ENCODE assay signal across 13 cellular contexts in genomic region chr1:208225954-208226937, GRCh38. TPM values are rescaled to one million over a fixed set of nuclear protein-coding genes. Genes with fewer than 3 reads are reported as not detected.
DNase-seq lines count a peak whose midpoint lies in the region; ATAC-seq and TF ChIP-seq lines count a peak whose summit lies in the region.
"Had no signal": no experiment of that assay in that cellular context is flagged by ENCODE, and none has a peak within 500 bp of the region (broad histone marks: within the 10 kb centered on the region; RNA-seq: fewer than 3 reads in every experiment).

No MANE protein-coding gene starts in this region.

- H2AK5ac ChIP-seq in neuronal stem cell (ENCODE audit: low read depth, low read length), result no peak overlapping the region

- DNase-seq in astrocyte of the hippocampus (ENCODE audit: low read depth, low spot score) (peak; percentile 66), heart right ventricle (no peak), neuronal stem cell (ENCODE audit: low spot score) (no peak), upper lobe of left lung (no peak), GM19238 (ENCODE audit: insufficient read length, low spot score) (no peak)
- DNase-seq: activated CD4-positive, CD25-positive, alpha-beta regulatory T cell treated with anti-CD3 and anti-CD28 coated beads, Interleukin-2, amount 50 U/mL, for 72 hours; CD8-positive, alpha-beta T cell; effector CD8-positive, alpha-beta T cell; H9; head of caudate nucleus; stimulated activated naive CD8-positive, alpha-beta T cell treated with anti-CD3 and anti-CD28 coated beads, Interleukin-15, Interleukin-2, amounts not matched to agents 100 U/mL and 50 U/mL, for 24 hours had no signal

- peak overlapping the region; percentile 2 for H2AFZ ChIP-seq in neuronal stem cell (ENCODE audit: low read length)

- peaks cover 15 to 97% (median 64%) of the 10 kb centered on the region in 9 donors for H3K4me1 ChIP-seq in heart right ventricle
- peaks cover 9 to 15% of the 10 kb centered on the region in 2 donors for H3K4me1 ChIP-seq in neuronal stem cell (ENCODE audit: control insufficient read depth in 2 of 2, insufficient read depth in 1 of 2, low read depth in 1 of 2, low read length in 2 of 2)
- peaks cover 66 to 88% (median 71%) of the 10 kb centered on the region in 4 donors for H3K4me1 ChIP-seq in upper lobe of left lung

- H3K9me3 ChIP-seq in heart right ventricle, result no peaks in the 10 kb centered on the region
- no peaks in the 10 kb centered on the region for H3K9me3 ChIP-seq in neuronal stem cell (replicated peaks in 1 of 2; ENCODE audit: control insufficient read depth in 2 of 2, insufficient read depth in 1 of 2, low read depth in 1 of 2, low read length in 2 of 2)
- H3K9me3 ChIP-seq in upper lobe of left lung, result no peaks in the 10 kb centered on the region

- H4K8ac ChIP-seq in neuronal stem cell (ENCODE audit: low read depth, low read length), result no peak overlapping the region

- no peak overlapping the region for H3K14ac ChIP-seq in neuronal stem cell (ENCODE audit: low read length)

- H2BK15ac ChIP-seq in neuronal stem cell (ENCODE audit: low read length), result no peak overlapping the region

- ATAC-seq in heart right ventricle (peak in 5 of 8 donors; percentile 4 to 34 (median 8)), upper lobe of left lung (ENCODE audit: low FRiP score in 2 of 2) (no peak), HG03469 (IDR thresholded peaks at IDR 0.05; ENCODE audit: unreplicated experiment) (no peak), HG02973 (IDR thresholded peaks at IDR 0.05; ENCODE audit: unreplicated experiment) (no peak)
- ATAC-seq: CD8-positive, alpha-beta T cell; stimulated activated naive CD8-positive, alpha-beta T cell treated with anti-CD3 and anti-CD28 coated beads, Interleukin-15, Interleukin-2, amounts not matched to agents 100 U/mL and 50 U/mL, for 24 hours had no signal

- no peak overlapping the region for H2BK120ac ChIP-seq in neuronal stem cell (ENCODE audit: low read depth, low read length)

- no peak overlapping the region for H3K4me2 ChIP-seq in neuronal stem cell (ENCODE audit: insufficient read depth, low read length, poor library complexity, severe bottlenecking)

- TF ChIP-seq POLR2A in upper lobe of left lung (IDR thresholded peaks at IDR 0.05), result no peak

- H3K23ac ChIP-seq in neuronal stem cell (ENCODE audit: low read depth, low read length, poor library complexity), result no peak overlapping the region

- H3K4ac ChIP-seq in neuronal stem cell (ENCODE audit: low read length), result no peak overlapping the region

- H3K27ac ChIP-seq in heart right ventricle (peak overlapping the region in 8 of 10 donors; percentile 26 to 70 (median 58)), neuronal stem cell (replicated peaks; ENCODE audit: low read length) (no peak overlapping the region), upper lobe of left lung (peak overlapping the region in 3 of 4 donors; percentile 55 to 81 (median 63))

- H3K4me3 ChIP-seq in heart right ventricle (no peak overlapping the region), neuronal stem cell (ENCODE audit: low read length in 2 of 2) (no peak overlapping the region), upper lobe of left lung (no peak overlapping the region)

- H3K36me3 ChIP-seq in heart right ventricle (peaks cover 0 to 11% (median 0%) of the 10 kb centered on the region in 9 donors), neuronal stem cell (replicated peaks in 1 of 2; ENCODE audit: control insufficient read depth in 2 of 2, insufficient read depth in 2 of 2, low read length in 2 of 2) (no peaks in the 10 kb centered on the region), upper lobe of left lung (peaks cover 0 to 6% (median 0%) of the 10 kb centered on the region in 4 donors)

- TF ChIP-seq EP300 in upper lobe of left lung (IDR thresholded peaks at IDR 0.05), result no peak

- WGBS in heart right ventricle, 2 donors, result 65 to 70% methylated on average over 13 of the region's 13 CpGs
- WGBS in neuronal stem cell (ENCODE audit: extremely low coverage in 2 of 2, insufficient read length in 2 of 2, insufficient replicate concordance in 1 of 2), 2 donors, result no CpG with 5 or more reads among the region's 13 CpGs
- WGBS in upper lobe of left lung, 2 donors, result 59 to 64% methylated on average over 13 of the region's 13 CpGs

- H3K18ac ChIP-seq in neuronal stem cell (ENCODE audit: low read length), result no peak overlapping the region

- no peak overlapping the region for H2BK12ac ChIP-seq in neuronal stem cell (ENCODE audit: low read length)

- TF ChIP-seq CTCF in heart right ventricle (IDR thresholded peaks at IDR 0.05) (no peak), upper lobe of left lung (IDR thresholded peaks at IDR 0.05) (no peak)

- H2BK5ac ChIP-seq in neuronal stem cell (ENCODE audit: low read length), result no peak overlapping the region

- intact Hi-C loops in heart right ventricle (cut with DNase I), result no loop called here

- H4K91ac ChIP-seq in neuronal stem cell (ENCODE audit: low read depth, low read length, poor library complexity), result no peak overlapping the region

- no peaks in the 10 kb centered on the region for H3K79me1 ChIP-seq in neuronal stem cell (ENCODE audit: low read depth, low read length)

- H3K27me3 ChIP-seq in heart right ventricle, result no peaks in the 10 kb centered on the region
- no peaks in the 10 kb centered on the region for H3K27me3 ChIP-seq in neuronal stem cell (ENCODE audit: control insufficient read depth in 3 of 3, insufficient read depth in 3 of 3, low read depth in 1 of 3, low read length in 3 of 3)
- H3K27me3 ChIP-seq in upper lobe of left lung, result no peaks in the 10 kb centered on the region

- no peak overlapping the region for H3K9ac ChIP-seq in neuronal stem cell (ENCODE audit: low read depth, low read length, poor library complexity)

RNA-seq across cellular contexts. Expression of gene PLXNA2, which starts 17.9 kb away (rescaled TPM):
- 10 to 100 TPM; 13.4 to 31.6 (median 18.3) TPM for total RNA-seq in heart right ventricle
- 10 to 100 TPM in 1 of 2 donors, 1 to 10 TPM in 1; 6.1 to 11.0 TPM for polyA plus RNA-seq in heart right ventricle
- polyA plus RNA-seq in neuronal stem cell (2013, experiment 1 of 2), result 1.2 TPM
- polyA plus RNA-seq in neuronal stem cell (2013, experiment 2 of 2), result 1.1 TPM
- total RNA-seq in upper lobe of left lung, result 100 to 1,000 TPM in 3 of 6 donors, 10 to 100 TPM in 3; 77.5 to 150 (median 101) TPM

Comparison
In these comparisons a context has a peak if more than half of its experiments do, and no peak if none do; other contexts are left out.
1. ATAC-seq: peak in heart right ventricle (5 of 8); none in upper lobe of left lung (0 of 2), HG03469 (single experiment) and HG02973 (single experiment).